ENCODE assay signal across 10 cellular contexts in genomic region chr16:89793955-89794354, GRCh38.
"Had no signal": no experiment of that assay in that cellular context is flagged by ENCODE, and none has a peak within 500 bp of the region (broad histone marks: within the 10 kb centered on the region; RNA-seq: fewer than 3 reads in every experiment).

No MANE protein-coding gene starts in this region.

- H3K9me3 ChIP-seq: HAP-1 had no signal

- H3K27ac ChIP-seq: GM23248, HL-60, KMS-11 had no signal

- H3K4me3 ChIP-seq: GM23248, HAP-1 had no signal

- H2AFZ ChIP-seq: GM23248 had no signal

- DNase-seq: GM23248, GOT3, H7, HFFc6, IMR-90, KBM-7 had no signal

- H3K9ac ChIP-seq: GM23248, KMS-11 had no signal

- H3K4me1 ChIP-seq: HAP-1 had no signal

- H3K4me2 ChIP-seq: KMS-11 had no signal

- ATAC-seq: HCT116 had no signal
